In the genomic region with DNA sequence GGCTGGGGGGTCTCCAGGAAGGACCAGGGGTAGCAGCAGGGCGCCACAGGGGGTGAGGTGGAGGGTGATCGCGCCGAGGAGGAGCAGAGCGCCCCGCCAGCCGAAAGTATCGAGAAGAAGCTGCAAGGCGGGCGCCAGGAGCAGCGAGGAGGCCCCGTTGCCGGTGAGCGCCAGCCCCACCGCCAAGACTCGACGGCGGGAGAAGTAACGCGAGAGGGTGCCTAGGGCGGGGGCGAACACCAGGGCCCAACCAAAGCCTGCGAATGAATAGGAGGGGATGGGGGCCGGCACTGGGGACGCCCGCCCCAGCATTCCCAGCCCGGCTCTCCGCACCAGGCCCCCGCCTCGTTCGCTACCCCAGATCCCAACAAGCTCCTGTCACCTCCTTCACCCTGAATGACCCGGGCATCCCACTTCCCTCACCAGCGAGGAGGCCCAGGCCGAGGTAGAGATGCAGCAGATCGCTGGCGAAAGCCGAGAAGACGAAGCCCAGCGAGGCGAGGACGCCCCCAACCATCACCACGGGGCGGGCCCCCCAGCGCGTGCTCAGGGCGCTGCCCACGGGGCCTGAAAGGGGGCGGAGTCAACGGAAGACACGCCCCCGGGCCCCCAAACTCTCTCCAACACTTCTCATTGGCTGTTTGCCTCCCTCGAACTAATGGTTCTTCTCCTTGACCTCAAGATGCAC, we compare ENCODE assay signal across 8 cellular contexts. TPM values are rescaled to one million over a fixed set of nuclear protein-coding genes. Genes with fewer than 3 reads are reported as not detected.
DNase-seq lines count a peak whose midpoint lies in the region; ATAC-seq, FAIRE-seq and TF ChIP-seq lines count a peak whose summit lies in the region.

No MANE protein-coding gene starts in this region.

- TF ChIP-seq CTCF in kidney (IDR thresholded peaks at IDR 0.05; ENCODE audit: borderline replicate concordance, extremely low read depth, insufficient read depth), result no peak
- no peak for TF ChIP-seq CTCF in foreskin keratinocyte (conservative IDR thresholded peaks at IDR 0.05)

- no peak overlapping the region for H3K27ac ChIP-seq in kidney (ENCODE audit: low read depth in 2 of 2, low read length in 2 of 2)
- H3K27ac ChIP-seq in foreskin keratinocyte, result no peak overlapping the region

- H3K36me3 Mint-ChIP-seq in activated naive CD8-positive, alpha-beta T cell, result no peaks in the 10 kb centered on the region

- H3K4me1 ChIP-seq in kidney (ENCODE audit: control insufficient read depth in 1 of 2, insufficient read depth in 1 of 2, low read depth in 1 of 2, low read length in 2 of 2) (peaks cover 22 to 24% of the 10 kb centered on the region in 2 donors), foreskin keratinocyte (peaks cover 5% of the 10 kb centered on the region)

- no peak overlapping the region for H3K9ac ChIP-seq in kidney (ENCODE audit: low read length in 2 of 2)

- no peak for FAIRE-seq in kidney (lab: Jason Lieb, UNC)

- H3K4me3 Mint-ChIP-seq in activated naive CD8-positive, alpha-beta T cell, result peak overlapping the region; percentile 80

- no peaks in the 10 kb centered on the region for H3K27me3 Mint-ChIP-seq in activated naive CD8-positive, alpha-beta T cell

- H3K4me3 ChIP-seq in kidney (ENCODE audit: low read length in 2 of 2), result peak overlapping the region; percentile 34 to 53

- peak overlapping the region; percentile 70 for H3K27ac Mint-ChIP-seq in activated naive CD8-positive, alpha-beta T cell

- no peaks in the 10 kb centered on the region for H3K9me3 Mint-ChIP-seq in activated naive CD8-positive, alpha-beta T cell (ENCODE audit: low read depth)

- DNase-seq in kidney (no peak), foreskin keratinocyte (no peak), SK-N-DZ (ENCODE audit: low spot score) (no peak)
- peak; percentile 58 for DNase-seq in stimulated activated naive CD8-positive, alpha-beta T cell treated with anti-CD3 and anti-CD28 coated beads, Interleukin-15, Interleukin-2, amounts not matched to agents 100 U/mL and 50 U/mL, for 24 hours

- H3K4me1 Mint-ChIP-seq in activated naive CD8-positive, alpha-beta T cell (ENCODE audit: low read depth), result peaks cover 42% of the 10 kb centered on the region

- H3K9me3 ChIP-seq in kidney (ENCODE audit: control insufficient read depth in 1 of 2, low read length in 2 of 2), result no peaks in the 10 kb centered on the region

- ATAC-seq in HG03342 (IDR thresholded peaks at IDR 0.05; ENCODE audit: unreplicated experiment) (peak; percentile 10), GM21619 (IDR thresholded peaks at IDR 0.05; ENCODE audit: unreplicated experiment) (no peak), foreskin keratinocyte (no peak), HG02588 (IDR thresholded peaks at IDR 0.05; ENCODE audit: unreplicated experiment) (no peak)
- ATAC-seq in stimulated activated naive CD8-positive, alpha-beta T cell treated with anti-CD3 and anti-CD28 coated beads, Interleukin-15, Interleukin-2, amounts not matched to agents 100 U/mL and 50 U/mL, for 24 hours, result peak; percentile 31

- intact Hi-C loops in kidney (cut with DNase I), result no loop called here

- H3K36me3 ChIP-seq in kidney (ENCODE audit: control insufficient read depth in 1 of 2, insufficient read depth in 2 of 2, low read length in 2 of 2), result no peaks in the 10 kb centered on the region

- peaks cover 22% of the 10 kb centered on the region for H3K27me3 ChIP-seq in foreskin keratinocyte

RNA-seq across cellular contexts. Expression of a gene that starts 1.2 kb away (rescaled TPM):
- total RNA-seq in kidney, result 2.1 TPM
- 7.8 TPM for polyA plus RNA-seq in kidney (ENCODE audit: insufficient read depth, low read depth, low replicate concordance)
- 0.21 and 0.24 TPM in 2 replicates for total RNA-seq in foreskin keratinocyte
- polyA plus RNA-seq in foreskin keratinocyte, result 0.30 and 0.65 TPM in 2 replicates
- not detected in 2 replicates for polyA plus RNA-seq in SK-N-DZ (2014; cell fraction: cytosol; rRNA removed)
- 1.3 and 1.6 TPM in 2 replicates for polyA plus RNA-seq in SK-N-DZ (2014; cell fraction: nucleus; rRNA removed)

RNA-seq across cellular contexts. Expression of a gene that starts 6.8 kb away (rescaled TPM):
- 6.5 TPM for total RNA-seq in kidney
- polyA plus RNA-seq in kidney (ENCODE audit: insufficient read depth, low read depth, low replicate concordance), result 11.6 TPM
- 4.3 and 6.7 TPM in 2 replicates for total RNA-seq in foreskin keratinocyte
- polyA plus RNA-seq in foreskin keratinocyte, result 6.9 and 10.2 TPM in 2 replicates
- polyA plus RNA-seq in SK-N-DZ (2014; cell fraction: cytosol; rRNA removed), result not detected in 2 replicates
- polyA plus RNA-seq in SK-N-DZ (2014; cell fraction: nucleus; rRNA removed), result not detected in 2 replicates

RNA-seq across cellular contexts. Expression of a gene that starts 19.8 kb away (rescaled TPM):
- total RNA-seq in kidney, result 33.3 TPM
- 4.4 TPM for polyA plus RNA-seq in kidney (ENCODE audit: insufficient read depth, low read depth, low replicate concordance)
- total RNA-seq in foreskin keratinocyte, result 0.07 and 0.10 TPM in 2 replicates
- polyA plus RNA-seq in foreskin keratinocyte, result 0.06 TPM in 2 replicates
- polyA plus RNA-seq in SK-N-DZ (2014; cell fraction: cytosol; rRNA removed), result 0.26 and 0.74 TPM in 2 replicates
- polyA plus RNA-seq in SK-N-DZ (2014; cell fraction: nucleus; rRNA removed), result 0.17 and 0.20 TPM in 2 replicates

RNA-seq across cellular contexts. Expression of a gene that starts 30.2 kb away (rescaled TPM):
- total RNA-seq in kidney (195 TPM), foreskin keratinocyte (152 and 162 TPM in 2 replicates)
- polyA plus RNA-seq in kidney (ENCODE audit: insufficient read depth, low read depth, low replicate concordance) (971 TPM), foreskin keratinocyte (361 and 378 TPM in 2 replicates)
- 268 and 362 TPM in 2 replicates for polyA plus RNA-seq in SK-N-DZ (2014; cell fraction: cytosol; rRNA removed)
- polyA plus RNA-seq in SK-N-DZ (2014; cell fraction: nucleus; rRNA removed), result 116 and 159 TPM in 2 replicates

RNA-seq across cellular contexts. Expression of a gene that starts 37.4 kb away (rescaled TPM):
- total RNA-seq in kidney, result 16.1 TPM
- 1.5 TPM for polyA plus RNA-seq in kidney (ENCODE audit: insufficient read depth, low read depth, low replicate concordance)
- not detected in 2 replicates for total RNA-seq in foreskin keratinocyte
- polyA plus RNA-seq in foreskin keratinocyte, result not detected in 2 replicates
- not detected in 2 replicates for polyA plus RNA-seq in SK-N-DZ (2014; cell fraction: cytosol; rRNA removed)
- not detected in 2 replicates for polyA plus RNA-seq in SK-N-DZ (2014; cell fraction: nucleus; rRNA removed)

Comparison
In these comparisons a context has a peak if more than half of its experiments do, and no peak if none do; other contexts are left out.
1. ATAC-seq: peak in HG03342 (single experiment) and stimulated activated naive CD8-positive, alpha-beta T cell treated with anti-CD3 and anti-CD28 coated beads, Interleukin-15, Interleukin-2, amounts not matched to agents 100 U/mL and 50 U/mL, for 24 hours (single experiment); none in GM21619 (single experiment), foreskin keratinocyte (single experiment) and HG02588 (single experiment).
2. RNA of a gene that starts 19.8 kb away (total RNA-seq): 33.3 TPM in kidney (single experiment); 0.07 to 0.10 TPM in foreskin keratinocyte; every median in the first group is over 10 times any median in the second.